ENCODE assay signal across 1 cellular context in the genomic region with DNA sequence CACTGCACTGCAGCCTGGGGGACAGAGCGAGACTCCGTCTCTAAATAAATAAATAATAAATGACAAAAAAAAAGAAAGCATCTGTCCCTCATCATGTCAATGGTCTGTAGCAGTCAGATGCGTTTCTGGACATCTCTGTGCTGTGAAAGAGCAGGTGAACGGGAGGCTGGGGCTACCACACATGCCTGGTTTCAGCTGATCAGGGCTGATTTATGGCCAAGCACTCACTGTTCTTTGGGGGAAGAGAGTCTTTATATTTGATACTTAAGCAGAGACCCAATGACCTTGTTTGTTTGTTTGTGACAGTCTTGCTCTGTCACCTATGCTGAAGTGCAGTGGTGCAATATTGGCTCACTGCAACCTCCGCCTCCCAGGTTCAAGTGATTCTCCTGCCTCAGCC.
TF ChIP-seq lines count a peak whose summit lies in the region.

No MANE protein-coding gene starts in this region.

TF ChIP-seq in K562, 482 proteins besides CTCF, POLR2A, EP300 and RAD21:
- TF ChIP-seq ZC3H11A (IDR thresholded peaks at IDR 0.05; ENCODE audit: low read depth, low read length) (no peak), XRCC5 (IDR thresholded peaks at IDR 0.05; ENCODE audit: low read depth, low read length) (no peak), ETV5 (CRISPR knock-in tag; IDR thresholded peaks at IDR 0.05; ENCODE audit: low read depth) (0 out of 2 replicates have a peak, but pooled peaks have one; percentile 23), FOXO4 (CRISPR knock-in tag; IDR thresholded peaks at IDR 0.05) (no peak), MEIS2 (IDR thresholded peaks at IDR 0.05; ENCODE audit: partially characterized antibody) (peak; percentile 79), TCF3 (CRISPR knock-in tag; IDR thresholded peaks at IDR 0.05) (0 out of 2 replicates have a peak, but pooled peaks have one; percentile 5), HNRNPH1 (optimal IDR thresholded peaks at IDR 0.05; ENCODE audit: low read depth, low read length) (no peak)
- TF ChIP-seq, protein P1, sequence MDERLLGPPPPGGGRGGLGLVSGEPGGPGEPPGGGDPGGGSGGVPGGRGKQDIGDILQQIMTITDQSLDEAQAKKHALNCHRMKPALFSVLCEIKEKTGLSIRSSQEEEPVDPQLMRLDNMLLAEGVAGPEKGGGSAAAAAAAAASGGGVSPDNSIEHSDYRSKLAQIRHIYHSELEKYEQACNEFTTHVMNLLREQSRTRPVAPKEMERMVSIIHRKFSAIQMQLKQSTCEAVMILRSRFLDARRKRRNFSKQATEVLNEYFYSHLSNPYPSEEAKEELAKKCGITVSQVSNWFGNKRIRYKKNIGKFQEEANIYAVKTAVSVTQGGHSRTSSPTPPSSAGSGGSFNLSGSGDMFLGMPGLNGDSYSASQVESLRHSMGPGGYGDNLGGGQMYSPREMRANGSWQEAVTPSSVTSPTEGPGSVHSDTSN (CRISPR knock-in tag; IDR thresholded peaks at IDR 0.05; ENCODE audit: low read depth): no peak
- TF ChIP-seq, protein P1 (tag; conservative IDR thresholded peaks at IDR 0.05; ENCODE audit: low read depth): peak; percentile 29; the same call in 1 of the 2 replicates
- TF ChIP-seq, protein P2, sequence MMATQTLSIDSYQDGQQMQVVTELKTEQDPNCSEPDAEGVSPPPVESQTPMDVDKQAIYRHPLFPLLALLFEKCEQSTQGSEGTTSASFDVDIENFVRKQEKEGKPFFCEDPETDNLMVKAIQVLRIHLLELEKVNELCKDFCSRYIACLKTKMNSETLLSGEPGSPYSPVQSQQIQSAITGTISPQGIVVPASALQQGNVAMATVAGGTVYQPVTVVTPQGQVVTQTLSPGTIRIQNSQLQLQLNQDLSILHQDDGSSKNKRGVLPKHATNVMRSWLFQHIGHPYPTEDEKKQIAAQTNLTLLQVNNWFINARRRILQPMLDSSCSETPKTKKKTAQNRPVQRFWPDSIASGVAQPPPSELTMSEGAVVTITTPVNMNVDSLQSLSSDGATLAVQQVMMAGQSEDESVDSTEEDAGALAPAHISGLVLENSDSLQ (IDR thresholded peaks at IDR 0.05): peak; percentile 53
